ENCODE assay signal across 2 cellular contexts in genomic region chr3:171799501-171799900, GRCh38.
A peak's percentile ranks its signal among the peaks of the same experiment; 100 is the strongest.
TF ChIP-seq lines count a peak whose summit lies in the region.

No MANE protein-coding gene starts in this region.

TF ChIP-seq in endothelial cell of umbilical vein, 7 proteins besides CTCF, POLR2A, EP300 and RAD21:
- no peak for TF ChIP-seq MYC (IDR thresholded peaks at IDR 0.05; ENCODE audit: low read depth, low read length)
- TF ChIP-seq FOS (IDR thresholded peaks at IDR 0.05; ENCODE audit: borderline replicate concordance, insufficient read depth, low read length): no peak
- no peak for TF ChIP-seq POLR2AphosphoS5 (IDR thresholded peaks at IDR 0.05; ENCODE audit: insufficient read depth, low read depth, low read length)
- no peak for TF ChIP-seq MAX (IDR thresholded peaks at IDR 0.05; ENCODE audit: insufficient read depth, insufficient read length)
- no peak for TF ChIP-seq GATA2 (IDR thresholded peaks at IDR 0.05; ENCODE audit: insufficient read depth, insufficient read length, low read depth, low read length)
- no peak for TF ChIP-seq EZH2 (IDR thresholded peaks at IDR 0.05; ENCODE audit: borderline replicate concordance, low read depth, low read length, severe bottlenecking)
- TF ChIP-seq JUN (IDR thresholded peaks at IDR 0.05; ENCODE audit: borderline replicate concordance, insufficient read depth, insufficient read length, low read depth): no peak

TF ChIP-seq in HepG2, 621 proteins besides CTCF, POLR2A, EP300 and RAD21:
- TF ChIP-seq ETV5 (CRISPR knock-in tag; IDR thresholded peaks at IDR 0.05; ENCODE audit: borderline replicate concordance) (no peak), RBFOX2 (IDR thresholded peaks at IDR 0.05; ENCODE audit: low read depth, low read length) (0 out of 2 replicates have a peak, but pooled peaks have one; percentile 4)
